In the genomic region with DNA sequence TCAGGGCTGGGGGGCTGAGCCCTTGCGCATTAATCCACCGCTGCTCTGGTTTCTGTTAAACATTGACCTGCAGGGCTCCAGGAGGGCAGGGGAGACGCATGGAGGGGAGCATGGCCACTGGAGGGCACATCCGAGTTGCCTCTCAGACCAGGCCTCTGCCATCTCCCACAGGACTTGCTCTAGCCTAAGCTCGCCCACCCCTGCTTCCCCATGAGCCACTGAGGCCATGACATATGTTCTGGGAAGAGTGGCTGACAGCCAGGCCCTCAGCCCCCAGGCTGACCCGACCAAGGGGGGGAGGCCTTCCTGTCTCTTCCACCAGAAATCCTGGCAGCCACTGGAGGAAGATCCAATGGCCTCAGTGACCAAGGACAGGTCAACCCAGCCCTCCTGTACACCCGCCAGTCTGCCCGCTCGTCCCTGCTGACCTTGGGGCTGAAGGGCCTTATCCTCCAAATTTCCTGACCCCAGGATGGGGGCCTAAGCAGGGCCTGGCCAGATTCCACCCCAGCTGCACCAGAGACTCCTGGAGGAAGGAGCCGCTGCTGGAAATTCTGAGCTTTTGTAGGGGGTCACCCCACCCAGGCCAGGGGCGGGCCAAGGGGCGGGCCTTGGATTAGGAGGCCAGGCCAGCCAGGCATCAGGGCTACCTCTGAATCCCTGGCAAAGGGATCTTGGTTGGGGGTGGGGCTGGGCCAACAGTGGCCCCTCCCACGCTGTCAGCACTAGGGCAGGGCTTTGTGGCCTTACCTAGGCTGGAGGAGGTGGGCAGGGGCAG, we compare ENCODE assay signal across 9 cellular contexts.
DNase-seq lines count a peak whose midpoint lies in the region; ATAC-seq lines count a peak whose summit lies in the region.
"Had no signal": no experiment of that assay in that cellular context is flagged by ENCODE, and none has a peak within 500 bp of the region (broad histone marks: within the 10 kb centered on the region; RNA-seq: fewer than 3 reads in every experiment).

A gene with protein sequence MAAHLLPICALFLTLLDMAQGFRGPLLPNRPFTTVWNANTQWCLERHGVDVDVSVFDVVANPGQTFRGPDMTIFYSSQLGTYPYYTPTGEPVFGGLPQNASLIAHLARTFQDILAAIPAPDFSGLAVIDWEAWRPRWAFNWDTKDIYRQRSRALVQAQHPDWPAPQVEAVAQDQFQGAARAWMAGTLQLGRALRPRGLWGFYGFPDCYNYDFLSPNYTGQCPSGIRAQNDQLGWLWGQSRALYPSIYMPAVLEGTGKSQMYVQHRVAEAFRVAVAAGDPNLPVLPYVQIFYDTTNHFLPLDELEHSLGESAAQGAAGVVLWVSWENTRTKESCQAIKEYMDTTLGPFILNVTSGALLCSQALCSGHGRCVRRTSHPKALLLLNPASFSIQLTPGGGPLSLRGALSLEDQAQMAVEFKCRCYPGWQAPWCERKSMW (minus strand): TSS at position 537 of the 778 bp plus-strand sequence. CDS start 618 bp downstream, outside the sequence.

- DNase-seq in NCI-H82 treated with DMSO at 0.1 percent for 48 hours (lab: John Stamatoyannopoulos, UW; ENCODE audit: unreplicated experiment) (peak; percentile 60), dedifferentiated amniotic fluid mesenchymal stem cell (ENCODE audit: extremely low spot score) (peak; percentile 8), left kidney (ENCODE audit: low read depth, low spot score) (peak; percentile 80), substantia nigra (lab: John Stamatoyannopoulos, UW) (peak in 1 of 49 donors; percentile 38), midbrain (lab: John Stamatoyannopoulos, UW) (no peak)
- DNase-seq in stimulated activated CD4-positive, alpha-beta T cell treated with anti-CD3 and anti-CD28 coated beads, Interleukin-4, amount 100 ng/mL, for 4 hours, result no peak
- DNase-seq: stimulated activated CD4-positive, alpha-beta T cell treated with anti-CD3 and anti-CD28 coated beads, Interleukin-2, amount 100 ng/mL, for 48 hours had no signal

- peak within 1 kb of the TSS; percentile 26 for H3K27ac ChIP-seq in substantia nigra (ENCODE audit: low read depth, low read length, poor library complexity, severe bottlenecking)

- ATAC-seq in HG02938 (IDR thresholded peaks at IDR 0.05; ENCODE audit: unreplicated experiment), result no peak
- no peak for ATAC-seq in HG02840 (IDR thresholded peaks at IDR 0.05; ENCODE audit: low FRiP score, unreplicated experiment)

Comparison
In these comparisons a context has a peak if more than half of its experiments do, and no peak if none do; other contexts are left out.
1. DNase-seq: peak in NCI-H82 treated with DMSO at 0.1 percent for 48 hours (single experiment), dedifferentiated amniotic fluid mesenchymal stem cell (single experiment) and left kidney (single experiment); none in midbrain (single experiment) and stimulated activated CD4-positive, alpha-beta T cell treated with anti-CD3 and anti-CD28 coated beads, Interleukin-4, amount 100 ng/mL, for 4 hours (0 of 2).